Comparison of ENCODE assay signal across 8 cellular contexts in the genomic region with DNA sequence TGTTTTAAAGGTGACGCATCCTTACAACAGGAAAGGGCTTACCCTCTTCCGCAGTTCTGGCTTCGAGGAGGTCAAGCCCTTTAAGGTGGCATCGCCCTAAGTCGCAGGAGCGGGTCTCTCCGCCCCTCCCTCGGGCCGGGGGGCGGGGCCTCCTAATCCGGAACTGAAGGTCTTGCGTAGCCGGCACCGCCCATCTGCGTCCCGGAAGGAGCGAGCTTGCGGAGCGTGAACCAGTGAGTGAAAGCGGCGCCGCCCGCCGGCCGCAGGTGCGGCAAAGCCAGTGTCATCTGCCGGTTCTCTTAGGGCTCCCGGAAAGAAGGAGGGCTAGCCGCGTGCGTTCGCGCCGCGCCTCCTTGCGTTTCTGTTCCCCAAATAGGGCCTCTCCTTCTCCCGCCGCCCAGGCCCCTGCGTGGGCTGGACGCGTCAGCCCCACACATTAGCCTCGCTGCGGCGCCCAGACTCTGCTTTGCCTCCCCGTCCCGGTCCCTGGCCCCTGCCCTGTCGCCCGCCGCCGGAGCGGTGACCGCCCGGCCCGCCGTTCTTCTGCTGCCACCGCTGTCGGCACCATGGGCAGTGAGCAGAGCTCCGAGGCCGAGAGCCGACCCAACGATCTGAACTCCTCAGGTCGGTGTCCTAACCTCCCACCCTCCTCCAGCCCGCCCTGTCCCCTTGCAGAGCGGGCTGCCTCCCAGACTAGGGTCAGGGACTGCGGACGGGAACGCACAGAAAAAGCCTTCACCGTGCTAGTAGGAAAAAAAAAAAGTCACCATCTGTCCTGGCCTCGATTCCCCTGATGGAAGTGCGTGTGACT. TPM values are rescaled to one million over a fixed set of nuclear protein-coding genes. Genes with fewer than 3 reads are reported as not detected.
DNase-seq lines count a peak whose midpoint lies in the region; ATAC-seq lines count a peak whose summit lies in the region.

A gene (plus strand): TSS at position 193 of the 811 bp plus-strand sequence. CDS start 374 bp downstream, at position 567.

- peak within 1 kb of the TSS; percentile 87 for H3K4me3 ChIP-seq in mononuclear cell (ENCODE audit: low read length)

- no peaks in the 10 kb centered on the region for H3K36me3 Mint-ChIP-seq in IgD-negative memory B cell

- peak within 1 kb of the TSS; percentile 89 to 99 (median 96) for H3K4me3 Mint-ChIP-seq in IgD-negative memory B cell

- no peaks in the 10 kb centered on the region for H3K9me3 ChIP-seq in mononuclear cell (ENCODE audit: low read depth, low read length)

- H3K27ac Mint-ChIP-seq in IgD-negative memory B cell = peak within 1 kb of the TSS; percentile 96 to 100 (median 98)

- ATAC-seq in GM21529 (IDR thresholded peaks at IDR 0.05; ENCODE audit: unreplicated experiment) = peak; percentile 88

- no peaks in the 10 kb centered on the region for H3K9me3 Mint-ChIP-seq in IgD-negative memory B cell

- peaks cover 22 to 42% (median 25%) of the 10 kb centered on the region in 3 donors for H3K4me1 Mint-ChIP-seq in IgD-negative memory B cell

- no peaks in the 10 kb centered on the region for H3K27me3 Mint-ChIP-seq in IgD-negative memory B cell

- H3K27me3 ChIP-seq in mononuclear cell (ENCODE audit: insufficient read depth, low read length) = no peaks in the 10 kb centered on the region

- DNase-seq in DMS153 treated with DMSO at 0.1 percent for 48 hours (lab: John Stamatoyannopoulos, UW; ENCODE audit: unreplicated experiment) (peak; percentile 94), OCI-M1 (lab: John Stamatoyannopoulos, UW) (peak; percentile 99), activated T-cell treated with anti-CD3 and anti-CD28 coated beads for 4 hours (peak; percentile 97), epidermal melanocyte (ENCODE audit: insufficient read length, low spot score) (peak; percentile 79)
- DNase-seq in stimulated activated CD8-positive, alpha-beta memory T cell treated with anti-CD3 and anti-CD28 coated beads, Interleukin-4, amount 100 ng/mL, for 1 hour (ENCODE audit: low read depth in 2 of 2, low spot score in 1 of 2) = peak; percentile 92 to 95

- H3K4me1 ChIP-seq in mononuclear cell (ENCODE audit: insufficient read depth, low read length) = peaks cover 36% of the 10 kb centered on the region

RNA-seq across cellular contexts. Expression of the gene that starts here (rescaled TPM):
- polyA plus RNA-seq in IgD-negative memory B cell = 19.9 TPM
- total RNA-seq in mononuclear cell = 15.2 TPM

Comparison
In these comparisons a context has a peak if more than half of its experiments do, and no peak if none do; other contexts are left out.
1. Peak in every context shown above with its lines: DNase-seq, ATAC-seq and H3K4me3 ChIP-seq.